8 cellular contexts compared by ENCODE assay signal in genomic region chr3:72270072-72270611, GRCh38.
DNase-seq lines count a peak whose midpoint lies in the region; ATAC-seq and TF ChIP-seq lines count a peak whose summit lies in the region.

No MANE protein-coding gene starts in this region.

- ATAC-seq in lower lobe of right lung = peak; percentile 81 to 84

- no peaks in the 10 kb centered on the region for H3K4me1 ChIP-seq in breast epithelium
- peaks cover 62% of the 10 kb centered on the region for H3K4me1 ChIP-seq in lower lobe of right lung

- H3K27ac ChIP-seq in breast epithelium = no peak overlapping the region
- peak overlapping the region; percentile 42 for H3K27ac ChIP-seq in lower lobe of right lung

- H3K4me3 ChIP-seq in NB4 (ENCODE audit: low read depth, low read length) (no peak overlapping the region), breast epithelium (no peak overlapping the region), lower lobe of right lung (no peak overlapping the region)

- no peaks in the 10 kb centered on the region for H3K9me3 ChIP-seq in breast epithelium
- H3K9me3 ChIP-seq in lower lobe of right lung = no peaks in the 10 kb centered on the region

- TF ChIP-seq CTCF in NB4 (IDR thresholded peaks at IDR 0.05; ENCODE audit: low read depth, low read length) = no peak
- no peak for TF ChIP-seq CTCF in breast epithelium (IDR thresholded peaks at IDR 0.05)
- no peak for TF ChIP-seq CTCF in lower lobe of right lung (IDR thresholded peaks at IDR 0.05)

- no peaks in the 10 kb centered on the region for H3K27me3 ChIP-seq in breast epithelium
- H3K27me3 ChIP-seq in lower lobe of right lung (ENCODE audit: low read depth) = no peaks in the 10 kb centered on the region

- TF ChIP-seq POLR2A in NB4 (IDR thresholded peaks at IDR 0.05; ENCODE audit: extremely low read depth, insufficient read length) (no peak), breast epithelium (IDR thresholded peaks at IDR 0.05) (no peak)

- H3K36me3 ChIP-seq in breast epithelium = no peaks in the 10 kb centered on the region
- H3K36me3 ChIP-seq in lower lobe of right lung = no peaks in the 10 kb centered on the region

- DNase-seq in ELR (ENCODE audit: low read depth) = peak; percentile 83
- peak; percentile 89 for DNase-seq in NB4 (ENCODE audit: low read depth)
- peak; percentile 70 to 78 for DNase-seq in breast epithelium (ENCODE audit: low spot score in 2 of 2)
- peak; percentile 80 for DNase-seq in lower lobe of right lung
- no peak for DNase-seq in NCI-H187 treated with DMSO at 0.1 percent for 48 hours (lab: John Stamatoyannopoulos, UW)
- no peak for DNase-seq in midbrain (lab: John Stamatoyannopoulos, UW)
- no peak for DNase-seq in NCI-H2081 (lab: John Stamatoyannopoulos, UW)
- DNase-seq in NCI-H1092 treated with DMSO at 0.1 percent for 48 hours (lab: John Stamatoyannopoulos, UW) = no peak

- intact Hi-C loops in breast epithelium (cut with DNase I; ENCODE audit: low total_unique reads) = no loop called here
- intact Hi-C loops in lower lobe of right lung (cut with DNase I) = no loop called here

Comparison
In these comparisons a context has a peak if more than half of its experiments do, and no peak if none do; other contexts are left out.
1. DNase-seq: peak in ELR (single experiment), NB4 (single experiment), breast epithelium (2 of 2) and lower lobe of right lung (single experiment); none in NCI-H187 treated with DMSO at 0.1 percent for 48 hours (single experiment), midbrain (single experiment), NCI-H2081 (0 of 2) and NCI-H1092 treated with DMSO at 0.1 percent for 48 hours (single experiment).